ENCODE assay signal across 10 cellular contexts in the genomic region with DNA sequence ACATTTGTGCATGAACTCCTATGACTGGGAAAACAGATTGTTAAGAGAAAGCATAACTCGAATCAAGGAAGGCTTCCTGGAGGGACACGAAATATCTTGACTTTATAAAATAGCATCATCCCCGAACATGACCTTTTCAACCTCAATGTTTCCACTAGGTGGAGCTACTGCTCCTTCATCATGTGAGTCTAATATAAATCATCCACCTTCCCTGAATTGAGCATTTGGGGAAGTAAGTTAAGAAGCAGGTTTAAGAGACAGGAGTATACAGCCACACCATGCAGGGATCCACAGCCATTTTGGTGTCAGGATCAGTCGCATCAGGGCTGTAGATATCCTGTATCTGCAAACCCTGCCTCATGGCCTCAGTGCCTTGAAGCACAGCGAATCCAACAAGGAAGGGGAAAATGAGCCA. TPM values are rescaled to one million over a fixed set of nuclear protein-coding genes. Genes with fewer than 3 reads are reported as not detected.
DNase-seq lines count a peak whose midpoint lies in the region; ATAC-seq, FAIRE-seq and TF ChIP-seq lines count a peak whose summit lies in the region.
"Not testable (repeated sequence)": the region's sequence is repeated elsewhere in the genome, so short reads cannot be mapped to it uniquely, and the experiment has no call there.
"Had no signal": no experiment of that assay in that cellular context is flagged by ENCODE, and none has a peak within 500 bp of the region (broad histone marks: within the 10 kb centered on the region; RNA-seq: fewer than 3 reads in every experiment).

No MANE protein-coding gene starts in this region.

- not testable (repeated sequence) for H2AFZ ChIP-seq in OCI-LY1 (ENCODE audit: low read length)

- peak; percentile 6 to 35 for TF ChIP-seq CTCF in Caco-2 (IDR thresholded peaks at IDR 0.05; ENCODE audit: insufficient read depth in 1 of 2, low read depth in 1 of 2, low read length in 1 of 2, severe bottlenecking in 1 of 2, unreplicated experiment in 1 of 2)
- TF ChIP-seq CTCF in OCI-LY1 (IDR thresholded peaks at IDR 0.05; ENCODE audit: low read length): peak; percentile 30; the same call in 1 of the 2 replicates
- TF ChIP-seq CTCF in activated CD8-positive, alpha-beta T cell treated with anti-CD3 and anti-CD28 coated beads for 36 hours (IDR thresholded peaks at IDR 0.05): peak; percentile 66
- TF ChIP-seq CTCF in heart right ventricle (IDR thresholded peaks at IDR 0.05): peak in 7 of 9 donors; percentile 24 to 52 (median 51)
- TF ChIP-seq CTCF in natural killer cell (IDR thresholded peaks at IDR 0.05): peak; percentile 57
- peak in 4 of 5 experiments; percentile 15 to 34 (median 22) for TF ChIP-seq CTCF in tibial nerve (IDR thresholded peaks at IDR 0.05)

- not testable (repeated sequence) for H3K9me2 ChIP-seq in OCI-LY1 (ENCODE audit: low read depth, low read length)

- H3K9me3 Mint-ChIP-seq in Caco-2 (ENCODE audit: unreplicated experiment); activated CD8-positive, alpha-beta T cell treated with anti-CD3 and anti-CD28 coated beads for 36 hours; natural killer cell: not testable (repeated sequence)

- not testable (repeated sequence) for TF ChIP-seq POLR2A in tibial nerve (IDR thresholded peaks at IDR 0.05)

- not testable (repeated sequence) for H3K9ac ChIP-seq in OCI-LY1 (ENCODE audit: low read length)

- H3K36me3 Mint-ChIP-seq in Caco-2 (ENCODE audit: insufficient read depth, unreplicated experiment); activated CD8-positive, alpha-beta T cell treated with anti-CD3 and anti-CD28 coated beads for 36 hours (ENCODE audit: low read depth); natural killer cell: not testable (repeated sequence)

- H3K4me1 ChIP-seq in Caco-2; OCI-LY1 (ENCODE audit: insufficient read depth, low read length, severe bottlenecking); heart right ventricle; tibial nerve: not testable (repeated sequence)

- not testable (repeated sequence) for H3K27ac ChIP-seq in OCI-LY1 (ENCODE audit: low read depth, low read length, poor library complexity, severe bottlenecking); heart right ventricle; tibial nerve

- not testable (repeated sequence) for H4K20me1 ChIP-seq in OCI-LY1 (ENCODE audit: insufficient read depth, low read length)

- not testable (repeated sequence) for H3K79me2 ChIP-seq in OCI-LY1 (ENCODE audit: insufficient read depth, low read length)

- peak; percentile 16 for FAIRE-seq in HTR-8/SVneo (lab: Jason Lieb, UNC)

- not testable (repeated sequence) for H3K4me2 ChIP-seq in OCI-LY1 (ENCODE audit: low read length)

- 33 to 37% methylated on average over 5 of the region's 5 CpGs for WGBS in heart right ventricle, 2 donors
- 39 to 40% methylated on average over 5 of the region's 5 CpGs for WGBS in tibial nerve, 2 donors

- peak in 1 of 2 experiments; percentile 39 for DNase-seq in Caco-2
- DNase-seq in HTR-8/SVneo (ENCODE audit: insufficient read length, low spot score); heart right ventricle; natural killer cell: not testable (repeated sequence)
- DNase-seq in activated CD8-positive, alpha-beta T cell treated with anti-CD3 and anti-CD28 coated beads for 36 hours: peak; percentile 57
- peak; percentile 36 for DNase-seq in central memory CD4-positive, alpha-beta T cell
- peak in 1 of 2 donors; percentile 47 for DNase-seq in tibial nerve (ENCODE audit: low spot score in 2 of 2)

- not testable (repeated sequence) for BruUV-seq in Caco-2 (replicated peaks; lab: Mats Ljungman, UMichigan)

- intact Hi-C loops in Caco-2 (cut with micrococcal nuclease; ENCODE audit: unreplicated experiment); activated CD8-positive, alpha-beta T cell treated with anti-CD3 and anti-CD28 coated beads for 36 hours (cut with micrococcal nuclease); natural killer cell (cut with micrococcal nuclease): not testable (repeated sequence)
- intact Hi-C loops in heart right ventricle (cut with DNase I): loop anchor here in 2 of 10 donors (5.0 to 10.0 kb wide), 2 partner anchors 229 to 381 kb away; a partner anchor contains a TSS

- not testable (repeated sequence) for H3K4me3 ChIP-seq in Caco-2 (ENCODE audit: low read depth, low read length); OCI-LY1 (ENCODE audit: low read depth, low read length, poor library complexity, severe bottlenecking); heart right ventricle; tibial nerve

- not testable (repeated sequence) for H3F3A ChIP-seq in OCI-LY1 (ENCODE audit: insufficient read depth, low read length)

- not testable (repeated sequence) for H3K27me3 ChIP-seq in Caco-2 (replicated peaks; ENCODE audit: control insufficient read depth, insufficient read depth, low read length); OCI-LY1 (ENCODE audit: insufficient read depth, low read length); heart right ventricle; tibial nerve

- not testable (repeated sequence) for H3K36me3 ChIP-seq in Caco-2 (ENCODE audit: control insufficient read depth, insufficient read depth, low read length); OCI-LY1 (ENCODE audit: insufficient read depth, low read length); heart right ventricle; tibial nerve

- H3K4me3 Mint-ChIP-seq in Caco-2 (ENCODE audit: unreplicated experiment); activated CD8-positive, alpha-beta T cell treated with anti-CD3 and anti-CD28 coated beads for 36 hours; natural killer cell: not testable (repeated sequence)

- POLR2A ChIA-PET in Caco-2 (lab: Charles Lee); activated CD8-positive, alpha-beta T cell treated with anti-CD3 and anti-CD28 coated beads for 36 hours (lab: Charles Lee): not testable (repeated sequence)

- H3K27me3 Mint-ChIP-seq in Caco-2 (ENCODE audit: insufficient read depth, unreplicated experiment): peaks cover 11% of the 10 kb centered on the region
- not testable (repeated sequence) for H3K27me3 Mint-ChIP-seq in activated CD8-positive, alpha-beta T cell treated with anti-CD3 and anti-CD28 coated beads for 36 hours; natural killer cell (ENCODE audit: low read depth in 2 of 2)

- ATAC-seq in activated CD8-positive, alpha-beta T cell treated with anti-CD3 and anti-CD28 coated beads for 36 hours: peak; percentile 74
- ATAC-seq in heart right ventricle (peak in 2 of 8 donors; percentile 35 to 48), natural killer cell (peak; percentile 62 to 80 (median 73))

- H3K27ac Mint-ChIP-seq in Caco-2 (ENCODE audit: unreplicated experiment); activated CD8-positive, alpha-beta T cell treated with anti-CD3 and anti-CD28 coated beads for 36 hours; natural killer cell: not testable (repeated sequence)

- CTCF ChIA-PET in Caco-2 (lab: Charles Lee): interaction anchor here (1.0 to 1.2 kb wide), 2 partner anchors 38 to 47 kb away, joined by 3 to 5 read pairs; no protein-coding TSS in a partner anchor
- CTCF ChIA-PET in activated CD8-positive, alpha-beta T cell treated with anti-CD3 and anti-CD28 coated beads for 36 hours (lab: Charles Lee): interaction anchor here (0.7 to 9.9 kb wide), 19 partner anchors 8 to 244 kb away, joined by 3 to 82 read pairs (median 5); a partner anchor contains a TSS

- not testable (repeated sequence) for H3K4me1 Mint-ChIP-seq in Caco-2 (ENCODE audit: low read depth, unreplicated experiment); activated CD8-positive, alpha-beta T cell treated with anti-CD3 and anti-CD28 coated beads for 36 hours (ENCODE audit: low read depth); natural killer cell

- not testable (repeated sequence) for H3K9me3 ChIP-seq in Caco-2; OCI-LY1 (ENCODE audit: low read length); heart right ventricle; tibial nerve

- TF ChIP-seq EP300 in tibial nerve (IDR thresholded peaks at IDR 0.05): not testable (repeated sequence)

RNA-seq across cellular contexts. Expression of a gene that starts 7.3 kb away (rescaled TPM):
- not detected in 2 replicates for total RNA-seq in Caco-2 (2022)
- total RNA-seq in activated CD8-positive, alpha-beta T cell treated with anti-CD3 and anti-CD28 coated beads for 36 hours: not detected
- total RNA-seq in heart right ventricle: not detected
- not detected for polyA plus RNA-seq in heart right ventricle
- total RNA-seq in natural killer cell: not detected
- total RNA-seq in tibial nerve: not detected
- total RNA-seq: cardiac septum, ovary had no signal
- polyA plus RNA-seq: ovary had no signal

RNA-seq across cellular contexts. Expression of a gene that starts 7.4 kb away (rescaled TPM):
- total RNA-seq in Caco-2 (2022): not detected in 2 replicates
- not detected for total RNA-seq in activated CD8-positive, alpha-beta T cell treated with anti-CD3 and anti-CD28 coated beads for 36 hours
- total RNA-seq in heart right ventricle: not detected
- not detected for polyA plus RNA-seq in heart right ventricle
- not detected for total RNA-seq in natural killer cell
- not detected for total RNA-seq in tibial nerve
- total RNA-seq: cardiac septum, ovary had no signal
- polyA plus RNA-seq: ovary had no signal

RNA-seq across cellular contexts. Expression of a gene that starts 14.8 kb away (rescaled TPM):
- not detected in 2 replicates for total RNA-seq in Caco-2 (2022)
- total RNA-seq in activated CD8-positive, alpha-beta T cell treated with anti-CD3 and anti-CD28 coated beads for 36 hours: not detected
- not detected for total RNA-seq in heart right ventricle
- polyA plus RNA-seq in heart right ventricle: not detected
- total RNA-seq in natural killer cell: not detected
- total RNA-seq in tibial nerve: not detected
- total RNA-seq: cardiac septum, ovary had no signal
- polyA plus RNA-seq: ovary had no signal

RNA-seq across cellular contexts. Expression of a gene that starts 22.1 kb away (rescaled TPM):
- total RNA-seq in Caco-2 (2022): not detected in 2 replicates
- not detected for total RNA-seq in activated CD8-positive, alpha-beta T cell treated with anti-CD3 and anti-CD28 coated beads for 36 hours
- not detected for total RNA-seq in heart right ventricle
- not detected for polyA plus RNA-seq in heart right ventricle
- not detected for total RNA-seq in natural killer cell
- not detected for total RNA-seq in tibial nerve
- total RNA-seq: cardiac septum, ovary had no signal
- polyA plus RNA-seq: ovary had no signal

RNA-seq across cellular contexts. Expression of a gene that starts 28.3 kb away (rescaled TPM):
- total RNA-seq in Caco-2 (2022) (not detected in 2 replicates), heart right ventricle (1 to 10 TPM; 2.2 to 7.8 (median 3.4) TPM), natural killer cell (10 to 100 TPM; 26.9 to 28.9 (median 27.2) TPM), tibial nerve (10 to 100 TPM in 2 of 4 donors, 1 to 10 TPM in 2; 8.6 to 10.9 (median 9.9) TPM)
- 10 to 100 TPM; 28.4 to 31.6 TPM for total RNA-seq in activated CD8-positive, alpha-beta T cell treated with anti-CD3 and anti-CD28 coated beads for 36 hours
- polyA plus RNA-seq in heart right ventricle: 10 to 100 TPM in 1 of 2 donors, 1 to 10 TPM in 1; 5.8 to 11.6 TPM
